Comparison of ENCODE assay signal across 21 cellular contexts in the genomic region with DNA sequence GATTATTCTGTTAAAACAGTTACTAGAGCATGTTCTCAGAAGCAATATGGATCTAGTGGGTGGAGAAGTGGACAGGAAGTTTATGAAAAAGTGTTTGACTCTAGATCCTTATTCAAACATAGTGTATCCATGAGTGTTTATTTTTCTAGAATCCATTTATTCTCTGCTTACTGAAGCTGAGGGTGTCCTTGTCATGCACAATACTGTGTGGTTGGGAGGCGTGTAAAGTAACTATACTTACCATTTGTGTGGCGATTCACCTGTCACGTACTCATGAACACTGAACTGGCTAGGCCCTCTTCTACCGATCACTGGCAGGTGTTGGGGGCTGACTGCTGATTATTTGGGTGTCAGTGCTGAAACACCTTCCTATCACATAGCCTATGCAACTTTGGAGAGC.
DNase-seq lines count a peak whose midpoint lies in the region.
"Had no signal": no experiment of that assay in that cellular context is flagged by ENCODE, and none has a peak within 500 bp of the region (broad histone marks: within the 10 kb centered on the region; RNA-seq: fewer than 3 reads in every experiment).

No MANE protein-coding gene starts in this region.

- no peak overlapping the region for H2BK5ac ChIP-seq in trophoblast cell (ENCODE audit: low read depth, low read length, poor library complexity)

- H3K79me2 ChIP-seq in trophoblast cell (ENCODE audit: control insufficient read depth, insufficient read depth, low read length, poor library complexity) = no peaks in the 10 kb centered on the region

- no peak overlapping the region for H3K4ac ChIP-seq in trophoblast cell (ENCODE audit: low read depth, low read length)

- H3K4me1 Mint-ChIP-seq in activated CD4-positive, alpha-beta T cell treated with anti-CD3 and anti-CD28 coated beads, Interleukin-2, amount 10 ng/mL, durations not matched to agents 24 days and 14 days = no peaks in the 10 kb centered on the region
- H3K4me1 Mint-ChIP-seq: T-cell had no signal

- H3K4me2 ChIP-seq in trophoblast cell (ENCODE audit: low read length) = no peak overlapping the region

- no peaks in the 10 kb centered on the region for H3K79me1 ChIP-seq in trophoblast cell (ENCODE audit: low read length)

- no peaks in the 10 kb centered on the region for H3K36me3 Mint-ChIP-seq in activated CD4-positive, alpha-beta T cell treated with anti-CD3 and anti-CD28 coated beads, Interleukin-2, amount 10 ng/mL, durations not matched to agents 24 days and 14 days (ENCODE audit: low read depth)
- H3K36me3 Mint-ChIP-seq: T-cell had no signal

- H3K4me1 ChIP-seq in trophoblast cell (ENCODE audit: control insufficient read depth in 1 of 2, insufficient read depth in 2 of 2, low read length in 2 of 2) = no peaks in the 10 kb centered on the region

- H4K12ac ChIP-seq in trophoblast cell (ENCODE audit: low read depth, low read length) = no peak overlapping the region

- H2AFZ ChIP-seq in trophoblast cell (ENCODE audit: insufficient read depth, low read length, poor library complexity) = no peak overlapping the region
- H2AFZ ChIP-seq: GM23248 had no signal

- no peak overlapping the region for H3K4me3 ChIP-seq in trophoblast cell (ENCODE audit: low read depth, low read length)
- H3K4me3 ChIP-seq: GM23248 had no signal

- intact Hi-C loops in activated CD4-positive, alpha-beta T cell treated with anti-CD3 and anti-CD28 coated beads, Interleukin-2, amount 10 ng/mL, durations not matched to agents 24 days and 14 days (cut with micrococcal nuclease) = no loop called here

- no peaks in the 10 kb centered on the region for H3K9me3 Mint-ChIP-seq in activated CD4-positive, alpha-beta T cell treated with anti-CD3 and anti-CD28 coated beads, Interleukin-2, amount 10 ng/mL, durations not matched to agents 24 days and 14 days

- H3K36me3 ChIP-seq in trophoblast cell (ENCODE audit: control insufficient read depth in 1 of 2, insufficient read depth in 2 of 2, low read length in 2 of 2) = no peaks in the 10 kb centered on the region

- H2AK5ac ChIP-seq in trophoblast cell (ENCODE audit: low read length) = no peak overlapping the region

- H3K4me3 Mint-ChIP-seq in activated CD4-positive, alpha-beta T cell treated with anti-CD3 and anti-CD28 coated beads, Interleukin-2, amount 10 ng/mL, durations not matched to agents 24 days and 14 days = no peak overlapping the region
- H3K4me3 Mint-ChIP-seq: T-cell had no signal

- H3K14ac ChIP-seq in trophoblast cell (ENCODE audit: low read length) = no peak overlapping the region

- no peak overlapping the region for H4K91ac ChIP-seq in trophoblast cell (ENCODE audit: low read depth, low read length)

- DNase-seq in NCI-H1092 treated with DMSO at 0.1 percent for 48 hours (lab: John Stamatoyannopoulos, UW) (peak; percentile 61), NCI-H1092 (lab: John Stamatoyannopoulos, UW) (no peak), DMS53 treated with DMSO at 0.1 percent for 48 hours (lab: John Stamatoyannopoulos, UW; ENCODE audit: unreplicated experiment) (peak; percentile 99), NCI-H345 treated with DMSO at 0.1 percent for 48 hours (lab: John Stamatoyannopoulos, UW; ENCODE audit: unreplicated experiment) (peak; percentile 96), SHP77 treated with DMSO at 0.1 percent for 48 hours (lab: John Stamatoyannopoulos, UW) (peak; percentile 73), trophoblast cell (no peak)
- no peak for DNase-seq in activated naive CD4-positive, alpha-beta T cell treated with anti-CD3 and anti-CD28 coated beads, Interleukin-2, amount 50 U/mL, for 16 hours
- no peak for DNase-seq in activated CD4-positive, alpha-beta T cell treated with anti-CD3 and anti-CD28 coated beads, Interleukin-2, amount 10 ng/mL, durations not matched to agents 24 days and 14 days
- DNase-seq: AML-193, GDM1, GM23248, HCEC 1CT, MM.1S, NCI-H1105, NCI-H1694 treated with DMSO at 0.1 percent for 48 hours, NCI-H2227 treated with DMSO at 0.1 percent for 48 hours, NCI-H526 treated with DMSO at 0.1 percent for 48 hours, SIG-M5, T-cell had no signal

- no CpG with 5 or more reads among the region's 4 CpGs for WGBS in trophoblast cell (ENCODE audit: extremely low coverage, insufficient coverage, insufficient read length)

- H3K18ac ChIP-seq in trophoblast cell (ENCODE audit: low read length) = no peak overlapping the region

- H3K23ac ChIP-seq in trophoblast cell (ENCODE audit: low read length) = no peak overlapping the region

- no peak overlapping the region for H2BK12ac ChIP-seq in trophoblast cell (ENCODE audit: low read length)

- H3K27me3 Mint-ChIP-seq in activated CD4-positive, alpha-beta T cell treated with anti-CD3 and anti-CD28 coated beads, Interleukin-2, amount 10 ng/mL, durations not matched to agents 24 days and 14 days = peaks cover 2% of the 10 kb centered on the region

- H3K9me3 ChIP-seq in trophoblast cell (ENCODE audit: insufficient read depth, low read depth, low read length) = no peaks in the 10 kb centered on the region

- no peaks in the 10 kb centered on the region for H3K27me3 ChIP-seq in trophoblast cell (ENCODE audit: insufficient read depth, low read length)

- no peak overlapping the region for H2BK120ac ChIP-seq in trophoblast cell (ENCODE audit: insufficient read depth, low read length, poor library complexity)

- H3K27ac Mint-ChIP-seq in activated CD4-positive, alpha-beta T cell treated with anti-CD3 and anti-CD28 coated beads, Interleukin-2, amount 10 ng/mL, durations not matched to agents 24 days and 14 days = no peak overlapping the region
- H3K27ac Mint-ChIP-seq: T-cell had no signal

- no peak overlapping the region for H4K8ac ChIP-seq in trophoblast cell (ENCODE audit: low read depth, low read length)

- no peak overlapping the region for H3K9ac ChIP-seq in trophoblast cell (ENCODE audit: low read length)
- H3K9ac ChIP-seq: GM23248 had no signal

- no peak overlapping the region for H3K27ac ChIP-seq in trophoblast cell (ENCODE audit: low read depth, low read length)
- H3K27ac ChIP-seq: 22Rv1, C4-2B, GM23248 had no signal

Comparison
In these comparisons a context has a peak if more than half of its experiments do, and no peak if none do; other contexts are left out.
1. DNase-seq: peak in NCI-H1092 treated with DMSO at 0.1 percent for 48 hours (single experiment), DMS53 treated with DMSO at 0.1 percent for 48 hours (single experiment), NCI-H345 treated with DMSO at 0.1 percent for 48 hours (single experiment) and SHP77 treated with DMSO at 0.1 percent for 48 hours (single experiment); none in NCI-H1092 (single experiment), activated naive CD4-positive, alpha-beta T cell treated with anti-CD3 and anti-CD28 coated beads, Interleukin-2, amount 50 U/mL, for 16 hours (single experiment), trophoblast cell (0 of 2) and activated CD4-positive, alpha-beta T cell treated with anti-CD3 and anti-CD28 coated beads, Interleukin-2, amount 10 ng/mL, durations not matched to agents 24 days and 14 days (single experiment).